ENCODE assay signal across 9 cellular contexts in genomic region chr10:71849461-71849908, GRCh38. TPM values are rescaled to one million over a fixed set of nuclear protein-coding genes. Genes with fewer than 3 reads are reported as not detected.
DNase-seq lines count a peak whose midpoint lies in the region; ATAC-seq and TF ChIP-seq lines count a peak whose summit lies in the region.
"Had no signal": no experiment of that assay in that cellular context is flagged by ENCODE, and none has a peak within 500 bp of the region (broad histone marks: within the 10 kb centered on the region; RNA-seq: fewer than 3 reads in every experiment).

No MANE protein-coding gene starts in this region.

- TF ChIP-seq POLR2A in breast epithelium (IDR thresholded peaks at IDR 0.05), result no peak
- TF ChIP-seq POLR2A in vagina (IDR thresholded peaks at IDR 0.05), result no peak

- ATAC-seq in heart right ventricle, result no peak
- no peak for ATAC-seq in sciatic nerve

- WGBS in heart right ventricle, 2 donors, result 92 to 93% methylated on average over 17 of the region's 17 CpGs

- peaks cover 0 to 13% (median 0%) of the 10 kb centered on the region in 9 donors for H3K36me3 ChIP-seq in heart right ventricle
- H3K36me3 ChIP-seq in breast epithelium, result no peaks in the 10 kb centered on the region
- no peaks in the 10 kb centered on the region for H3K36me3 ChIP-seq in mucosa of stomach (ENCODE audit: control insufficient read depth, insufficient read depth, low read length)
- no peaks in the 10 kb centered on the region for H3K36me3 ChIP-seq in vagina

- DNase-seq in heart right ventricle, result no peak
- DNase-seq in cardiac septum (ENCODE audit: low spot score), result no peak
- DNase-seq in breast epithelium (ENCODE audit: low spot score in 2 of 2), result no peak
- no peak for DNase-seq in vagina (ENCODE audit: extremely low spot score in 2 of 2)
- no peak for DNase-seq in NAMALWA (ENCODE audit: low spot score)
- DNase-seq in stimulated activated CD4-positive, alpha-beta T cell treated with anti-CD3 and anti-CD28 coated beads, Interleukin-4, amount 100 ng/mL, for 24 hours, result no peak
- DNase-seq in sciatic nerve (ENCODE audit: low spot score), result no peak
- DNase-seq: NCI-H2029 had no signal

- H3K4me1 ChIP-seq in heart right ventricle (peaks cover 7 to 75% (median 55%) of the 10 kb centered on the region in 9 donors), breast epithelium (peaks cover 0 to 3% of the 10 kb centered on the region in 2 donors), mucosa of stomach (ENCODE audit: control insufficient read depth, insufficient read depth, low read length) (peaks cover 4% of the 10 kb centered on the region), vagina (peaks cover 52% of the 10 kb centered on the region)

- H3K27me3 ChIP-seq in heart right ventricle (no peaks in the 10 kb centered on the region), breast epithelium (no peaks in the 10 kb centered on the region), mucosa of stomach (ENCODE audit: control insufficient read depth, insufficient read depth, low read length) (no peaks in the 10 kb centered on the region), vagina (no peaks in the 10 kb centered on the region)

- intact Hi-C loops in heart right ventricle (cut with DNase I), result loop anchor here in 1 of 10 donors (2.0 kb wide), 1 partner anchor 41 kb away; no protein-coding TSS in a partner anchor
- intact Hi-C loops in cardiac septum (cut with DNase I), result no loop called here
- intact Hi-C loops in breast epithelium (cut with DNase I; ENCODE audit: low total_unique reads), result loop anchor here (5.0 kb wide), 1 partner anchor 517 kb away; no protein-coding TSS in a partner anchor
- intact Hi-C loops in vagina (cut with DNase I), result no loop called here
- intact Hi-C loops in sciatic nerve (cut with DNase I), result no loop called here

- H3K27ac ChIP-seq in heart right ventricle (peak overlapping the region in 6 of 10 donors; percentile 97 to 99 (median 98)), breast epithelium (peak overlapping the region in 1 of 2 donors; percentile 98), vagina (peak overlapping the region; percentile 99)

- TF ChIP-seq CTCF in heart right ventricle (IDR thresholded peaks at IDR 0.05) (no peak), breast epithelium (IDR thresholded peaks at IDR 0.05) (no peak), vagina (IDR thresholded peaks at IDR 0.05) (no peak)

- H3K4me3 ChIP-seq in heart right ventricle (peak overlapping the region in 9 of 10 donors; percentile 86 to 100 (median 94)), breast epithelium (peak overlapping the region; percentile 88 to 100 (median 97)), mucosa of stomach (ENCODE audit: low read length) (peak overlapping the region; percentile 95), vagina (peak overlapping the region; percentile 97 to 99)

- H3K9me3 ChIP-seq in heart right ventricle, result no peaks in the 10 kb centered on the region
- no peaks in the 10 kb centered on the region for H3K9me3 ChIP-seq in breast epithelium
- no peaks in the 10 kb centered on the region for H3K9me3 ChIP-seq in mucosa of stomach (ENCODE audit: control insufficient read depth, low read length)
- no peaks in the 10 kb centered on the region for H3K9me3 ChIP-seq in vagina

- H3K9ac ChIP-seq in mucosa of stomach (ENCODE audit: low read length), result peak overlapping the region; percentile 16

RNA-seq across cellular contexts. Expression of gene PSAP, which starts 1.6 kb away (rescaled TPM):
- total RNA-seq in heart right ventricle (1,000 to 10,000 TPM; 1,446 to 2,078 (median 1,666) TPM), cardiac septum (1,123 TPM), breast epithelium (1,000 to 10,000 TPM in 1 of 3 donors, 100 to 1,000 TPM in 2; 623 to 1,873 (median 945) TPM), vagina (680 TPM), sciatic nerve (920 TPM)
- 100 to 1,000 TPM; 443 to 780 TPM for polyA plus RNA-seq in heart right ventricle
